In genomic region chr19:34359954-34360315, GRCh38 we compare ENCODE assay signal across 1 cellular context.
TF ChIP-seq lines count a peak whose summit lies in the region.

No MANE protein-coding gene starts in this region.

TF ChIP-seq in K562, 482 proteins besides CTCF, POLR2A, EP300 and RAD21 (continued from another document):
- 0 out of 2 replicates have a peak, but pooled peaks have one; percentile 18 for TF ChIP-seq ZNF592 (IDR thresholded peaks at IDR 0.05)
- peak; percentile 36 for TF ChIP-seq KDM5B (IDR thresholded peaks at IDR 0.05; ENCODE audit: insufficient replicate concordance, low read depth, low read length)
- 0 out of 2 replicates have a peak, but pooled peaks have one; percentile 10 for TF ChIP-seq ZBTB40 (IDR thresholded peaks at IDR 0.05)
- no peak for TF ChIP-seq ZBTB40 (CRISPR knock-in tag; IDR thresholded peaks at IDR 0.05)
